ENCODE assay signal across 1 cellular context in the genomic region with DNA sequence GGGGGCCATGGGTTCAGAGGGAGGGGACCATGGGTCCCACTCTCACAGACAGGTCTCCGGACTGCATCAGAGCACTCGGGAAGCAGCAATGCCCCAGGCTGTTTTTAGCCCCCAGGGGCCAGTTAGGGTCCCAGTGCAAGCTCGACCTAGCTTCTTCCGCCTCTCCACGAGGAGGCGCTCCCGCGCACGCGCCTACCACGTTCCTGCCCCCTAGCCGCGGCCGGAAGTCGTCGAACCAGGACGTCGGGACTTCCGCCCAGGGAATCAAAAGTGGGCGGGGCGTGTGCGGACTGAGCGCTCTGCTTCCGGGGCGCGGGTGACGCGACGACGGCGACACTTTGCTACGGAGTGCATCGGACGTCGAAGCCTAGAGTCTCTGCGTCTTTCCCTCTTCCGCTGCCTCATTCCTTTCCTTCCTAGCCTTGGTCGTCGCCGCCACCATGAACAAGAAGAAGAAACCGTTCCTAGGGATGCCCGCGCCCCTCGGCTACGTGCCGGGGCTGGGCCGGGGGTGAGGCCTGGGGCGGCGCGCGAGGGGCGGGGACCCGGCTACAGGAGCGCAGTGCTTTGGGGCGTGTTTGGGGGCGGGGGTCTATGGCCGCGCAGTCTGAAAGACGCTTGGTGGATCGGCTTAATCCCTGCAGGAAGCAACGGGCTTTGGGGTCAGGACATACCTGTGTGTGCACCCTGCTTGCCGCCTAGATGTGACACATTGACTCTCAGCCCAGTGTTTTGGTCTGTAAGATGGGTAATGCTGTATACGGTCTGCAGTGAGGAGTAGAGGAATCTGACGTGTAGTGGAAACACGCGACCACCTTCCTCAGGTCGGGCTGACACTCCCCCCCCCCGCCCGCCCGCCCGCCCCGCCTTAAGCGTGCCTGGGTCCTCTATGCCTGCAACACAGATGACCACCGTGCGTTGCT.
TF ChIP-seq lines count a peak whose summit lies in the region.

A gene with protein sequence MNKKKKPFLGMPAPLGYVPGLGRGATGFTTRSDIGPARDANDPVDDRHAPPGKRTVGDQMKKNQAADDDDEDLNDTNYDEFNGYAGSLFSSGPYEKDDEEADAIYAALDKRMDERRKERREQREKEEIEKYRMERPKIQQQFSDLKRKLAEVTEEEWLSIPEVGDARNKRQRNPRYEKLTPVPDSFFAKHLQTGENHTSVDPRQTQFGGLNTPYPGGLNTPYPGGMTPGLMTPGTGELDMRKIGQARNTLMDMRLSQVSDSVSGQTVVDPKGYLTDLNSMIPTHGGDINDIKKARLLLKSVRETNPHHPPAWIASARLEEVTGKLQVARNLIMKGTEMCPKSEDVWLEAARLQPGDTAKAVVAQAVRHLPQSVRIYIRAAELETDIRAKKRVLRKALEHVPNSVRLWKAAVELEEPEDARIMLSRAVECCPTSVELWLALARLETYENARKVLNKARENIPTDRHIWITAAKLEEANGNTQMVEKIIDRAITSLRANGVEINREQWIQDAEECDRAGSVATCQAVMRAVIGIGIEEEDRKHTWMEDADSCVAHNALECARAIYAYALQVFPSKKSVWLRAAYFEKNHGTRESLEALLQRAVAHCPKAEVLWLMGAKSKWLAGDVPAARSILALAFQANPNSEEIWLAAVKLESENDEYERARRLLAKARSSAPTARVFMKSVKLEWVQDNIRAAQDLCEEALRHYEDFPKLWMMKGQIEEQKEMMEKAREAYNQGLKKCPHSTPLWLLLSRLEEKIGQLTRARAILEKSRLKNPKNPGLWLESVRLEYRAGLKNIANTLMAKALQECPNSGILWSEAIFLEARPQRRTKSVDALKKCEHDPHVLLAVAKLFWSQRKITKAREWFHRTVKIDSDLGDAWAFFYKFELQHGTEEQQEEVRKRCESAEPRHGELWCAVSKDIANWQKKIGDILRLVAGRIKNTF (plus strand): TSS at position 327 of the 923 bp plus-strand sequence. CDS start 114 bp downstream, at position 441.

TF ChIP-seq in K562, 482 proteins besides CTCF, POLR2A, EP300 and RAD21 (continued from another document and continues in another):
- TF ChIP-seq, protein P1, sequence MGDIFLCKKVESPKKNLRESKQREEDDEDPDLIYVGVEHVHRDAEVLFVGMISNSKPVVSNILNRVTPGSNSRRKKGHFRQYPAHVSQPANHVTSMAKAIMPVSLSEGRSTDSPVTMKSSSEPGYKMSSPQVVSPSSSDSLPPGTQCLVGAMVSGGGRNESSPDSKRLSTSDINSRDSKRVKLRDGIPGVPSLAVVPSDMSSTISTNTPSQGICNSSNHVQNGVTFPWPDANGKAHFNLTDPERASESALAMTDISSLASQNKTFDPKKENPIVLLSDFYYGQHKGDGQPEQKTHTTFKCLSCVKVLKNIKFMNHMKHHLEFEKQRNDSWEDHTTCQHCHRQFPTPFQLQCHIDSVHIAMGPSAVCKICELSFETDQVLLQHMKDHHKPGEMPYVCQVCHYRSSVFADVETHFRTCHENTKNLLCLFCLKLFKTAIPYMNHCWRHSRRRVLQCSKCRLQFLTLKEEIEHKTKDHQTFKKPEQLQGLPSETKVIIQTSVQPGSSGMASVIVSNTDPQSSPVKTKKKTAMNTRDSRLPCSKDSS (IDR thresholded peaks at IDR 0.05; ENCODE audit: low read depth, partially characterized antibody), result no peak
- TF ChIP-seq, protein P2, sequence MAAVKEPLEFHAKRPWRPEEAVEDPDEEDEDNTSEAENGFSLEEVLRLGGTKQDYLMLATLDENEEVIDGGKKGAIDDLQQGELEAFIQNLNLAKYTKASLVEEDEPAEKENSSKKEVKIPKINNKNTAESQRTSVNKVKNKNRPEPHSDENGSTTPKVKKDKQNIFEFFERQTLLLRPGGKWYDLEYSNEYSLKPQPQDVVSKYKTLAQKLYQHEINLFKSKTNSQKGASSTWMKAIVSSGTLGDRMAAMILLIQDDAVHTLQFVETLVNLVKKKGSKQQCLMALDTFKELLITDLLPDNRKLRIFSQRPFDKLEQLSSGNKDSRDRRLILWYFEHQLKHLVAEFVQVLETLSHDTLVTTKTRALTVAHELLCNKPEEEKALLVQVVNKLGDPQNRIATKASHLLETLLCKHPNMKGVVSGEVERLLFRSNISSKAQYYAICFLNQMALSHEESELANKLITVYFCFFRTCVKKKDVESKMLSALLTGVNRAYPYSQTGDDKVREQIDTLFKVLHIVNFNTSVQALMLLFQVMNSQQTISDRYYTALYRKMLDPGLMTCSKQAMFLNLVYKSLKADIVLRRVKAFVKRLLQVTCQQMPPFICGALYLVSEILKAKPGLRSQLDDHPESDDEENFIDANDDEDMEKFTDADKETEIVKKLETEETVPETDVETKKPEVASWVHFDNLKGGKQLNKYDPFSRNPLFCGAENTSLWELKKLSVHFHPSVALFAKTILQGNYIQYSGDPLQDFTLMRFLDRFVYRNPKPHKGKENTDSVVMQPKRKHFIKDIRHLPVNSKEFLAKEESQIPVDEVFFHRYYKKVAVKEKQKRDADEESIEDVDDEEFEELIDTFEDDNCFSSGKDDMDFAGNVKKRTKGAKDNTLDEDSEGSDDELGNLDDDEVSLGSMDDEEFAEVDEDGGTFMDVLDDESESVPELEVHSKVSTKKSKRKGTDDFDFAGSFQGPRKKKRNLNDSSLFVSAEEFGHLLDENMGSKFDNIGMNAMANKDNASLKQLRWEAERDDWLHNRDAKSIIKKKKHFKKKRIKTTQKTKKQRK (IDR thresholded peaks at IDR 0.05; ENCODE audit: borderline replicate concordance, low read depth, low read length), result no peak
- TF ChIP-seq ZNF12 (CRISPR knock-in tag; IDR thresholded peaks at IDR 0.05), result no peak
- no peak for TF ChIP-seq FOXK1 (CRISPR knock-in tag; IDR thresholded peaks at IDR 0.05; ENCODE audit: borderline replicate concordance)
- TF ChIP-seq, protein P3, sequence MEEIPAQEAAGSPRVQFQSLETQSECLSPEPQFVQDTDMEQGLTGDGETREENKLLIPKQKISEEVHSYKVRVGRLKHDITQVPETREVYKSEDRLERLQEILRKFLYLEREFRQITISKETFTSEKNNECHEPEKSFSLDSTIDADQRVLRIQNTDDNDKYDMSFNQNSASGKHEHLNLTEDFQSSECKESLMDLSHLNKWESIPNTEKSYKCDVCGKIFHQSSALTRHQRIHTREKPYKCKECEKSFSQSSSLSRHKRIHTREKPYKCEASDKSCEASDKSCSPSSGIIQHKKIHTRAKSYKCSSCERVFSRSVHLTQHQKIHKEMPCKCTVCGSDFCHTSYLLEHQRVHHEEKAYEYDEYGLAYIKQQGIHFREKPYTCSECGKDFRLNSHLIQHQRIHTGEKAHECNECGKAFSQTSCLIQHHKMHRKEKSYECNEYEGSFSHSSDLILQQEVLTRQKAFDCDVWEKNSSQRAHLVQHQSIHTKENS (CRISPR knock-in tag; IDR thresholded peaks at IDR 0.05), result no peak
- no peak for TF ChIP-seq FOS (IDR thresholded peaks at IDR 0.05; ENCODE audit: extremely low read depth, insufficient read length)
- TF ChIP-seq CEBPB (tag; IDR thresholded peaks at IDR 0.05), result no peak
- peak; percentile 81 for TF ChIP-seq KDM2B (CRISPR knock-in tag; IDR thresholded peaks at IDR 0.05)
- TF ChIP-seq ZNF354B (CRISPR knock-in tag; IDR thresholded peaks at IDR 0.05), result no peak
- no peak for TF ChIP-seq SMAD3 (CRISPR knock-in tag; conservative IDR thresholded peaks at IDR 0.05)
- TF ChIP-seq ZNF707 (CRISPR knock-in tag; conservative IDR thresholded peaks at IDR 0.05), result no peak
- TF ChIP-seq ZNF324 (CRISPR knock-in tag; IDR thresholded peaks at IDR 0.05), result no peak
- TF ChIP-seq ZNF217 (CRISPR knock-in tag; IDR thresholded peaks at IDR 0.05), result no peak
- TF ChIP-seq BACH1 (tag; IDR thresholded peaks at IDR 0.05), result no peak
- TF ChIP-seq, protein P4, sequence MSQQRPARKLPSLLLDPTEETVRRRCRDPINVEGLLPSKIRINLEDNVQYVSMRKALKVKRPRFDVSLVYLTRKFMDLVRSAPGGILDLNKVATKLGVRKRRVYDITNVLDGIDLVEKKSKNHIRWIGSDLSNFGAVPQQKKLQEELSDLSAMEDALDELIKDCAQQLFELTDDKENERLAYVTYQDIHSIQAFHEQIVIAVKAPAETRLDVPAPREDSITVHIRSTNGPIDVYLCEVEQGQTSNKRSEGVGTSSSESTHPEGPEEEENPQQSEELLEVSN (IDR thresholded peaks at IDR 0.05; ENCODE audit: borderline replicate concordance in 1 of 2, extremely low read depth in 1 of 2, insufficient read depth in 1 of 2, insufficient read length in 1 of 2, low read depth in 1 of 2, low read length in 1 of 2, poor library complexity in 1 of 2, severe bottlenecking in 1 of 2), result peak; percentile 81 to 93
- peak; percentile 79; the same call in 1 of the 2 replicates for TF ChIP-seq CBX1 (IDR thresholded peaks at IDR 0.05; ENCODE audit: low read depth)
- TF ChIP-seq KAT8 (IDR thresholded peaks at IDR 0.05; ENCODE audit: low read depth), result no peak
- TF ChIP-seq, protein P5, sequence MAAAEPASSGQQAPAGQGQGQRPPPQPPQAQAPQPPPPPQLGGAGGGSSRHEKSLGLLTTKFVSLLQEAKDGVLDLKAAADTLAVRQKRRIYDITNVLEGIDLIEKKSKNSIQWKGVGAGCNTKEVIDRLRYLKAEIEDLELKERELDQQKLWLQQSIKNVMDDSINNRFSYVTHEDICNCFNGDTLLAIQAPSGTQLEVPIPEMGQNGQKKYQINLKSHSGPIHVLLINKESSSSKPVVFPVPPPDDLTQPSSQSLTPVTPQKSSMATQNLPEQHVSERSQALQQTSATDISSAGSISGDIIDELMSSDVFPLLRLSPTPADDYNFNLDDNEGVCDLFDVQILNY (CRISPR knock-in tag; IDR thresholded peaks at IDR 0.05), result no peak; the same call in 1 of the 2 replicates
- TF ChIP-seq ERF (CRISPR knock-in tag; IDR thresholded peaks at IDR 0.05), result no peak
- TF ChIP-seq PHTF2 (CRISPR knock-in tag; IDR thresholded peaks at IDR 0.05), result no peak
- TF ChIP-seq, protein P6, sequence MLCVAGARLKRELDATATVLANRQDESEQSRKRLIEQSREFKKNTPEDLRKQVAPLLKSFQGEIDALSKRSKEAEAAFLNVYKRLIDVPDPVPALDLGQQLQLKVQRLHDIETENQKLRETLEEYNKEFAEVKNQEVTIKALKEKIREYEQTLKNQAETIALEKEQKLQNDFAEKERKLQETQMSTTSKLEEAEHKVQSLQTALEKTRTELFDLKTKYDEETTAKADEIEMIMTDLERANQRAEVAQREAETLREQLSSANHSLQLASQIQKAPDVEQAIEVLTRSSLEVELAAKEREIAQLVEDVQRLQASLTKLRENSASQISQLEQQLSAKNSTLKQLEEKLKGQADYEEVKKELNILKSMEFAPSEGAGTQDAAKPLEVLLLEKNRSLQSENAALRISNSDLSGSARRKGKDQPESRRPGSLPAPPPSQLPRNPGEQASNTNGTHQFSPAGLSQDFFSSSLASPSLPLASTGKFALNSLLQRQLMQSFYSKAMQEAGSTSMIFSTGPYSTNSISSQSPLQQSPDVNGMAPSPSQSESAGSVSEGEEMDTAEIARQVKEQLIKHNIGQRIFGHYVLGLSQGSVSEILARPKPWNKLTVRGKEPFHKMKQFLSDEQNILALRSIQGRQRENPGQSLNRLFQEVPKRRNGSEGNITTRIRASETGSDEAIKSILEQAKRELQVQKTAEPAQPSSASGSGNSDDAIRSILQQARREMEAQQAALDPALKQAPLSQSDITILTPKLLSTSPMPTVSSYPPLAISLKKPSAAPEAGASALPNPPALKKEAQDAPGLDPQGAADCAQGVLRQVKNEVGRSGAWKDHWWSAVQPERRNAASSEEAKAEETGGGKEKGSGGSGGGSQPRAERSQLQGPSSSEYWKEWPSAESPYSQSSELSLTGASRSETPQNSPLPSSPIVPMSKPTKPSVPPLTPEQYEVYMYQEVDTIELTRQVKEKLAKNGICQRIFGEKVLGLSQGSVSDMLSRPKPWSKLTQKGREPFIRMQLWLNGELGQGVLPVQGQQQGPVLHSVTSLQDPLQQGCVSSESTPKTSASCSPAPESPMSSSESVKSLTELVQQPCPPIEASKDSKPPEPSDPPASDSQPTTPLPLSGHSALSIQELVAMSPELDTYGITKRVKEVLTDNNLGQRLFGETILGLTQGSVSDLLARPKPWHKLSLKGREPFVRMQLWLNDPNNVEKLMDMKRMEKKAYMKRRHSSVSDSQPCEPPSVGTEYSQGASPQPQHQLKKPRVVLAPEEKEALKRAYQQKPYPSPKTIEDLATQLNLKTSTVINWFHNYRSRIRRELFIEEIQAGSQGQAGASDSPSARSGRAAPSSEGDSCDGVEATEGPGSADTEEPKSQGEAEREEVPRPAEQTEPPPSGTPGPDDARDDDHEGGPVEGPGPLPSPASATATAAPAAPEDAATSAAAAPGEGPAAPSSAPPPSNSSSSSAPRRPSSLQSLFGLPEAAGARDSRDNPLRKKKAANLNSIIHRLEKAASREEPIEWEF (CRISPR knock-in tag; IDR thresholded peaks at IDR 0.05), result no peak
- no peak for TF ChIP-seq MAFK (IDR thresholded peaks at IDR 0.05; ENCODE audit: low read length)
- no peak for TF ChIP-seq BCOR (IDR thresholded peaks at IDR 0.05)
- TF ChIP-seq SAFB (IDR thresholded peaks at IDR 0.05; ENCODE audit: borderline replicate concordance, low read depth, low read length), result no peak
- TF ChIP-seq, protein P7, sequence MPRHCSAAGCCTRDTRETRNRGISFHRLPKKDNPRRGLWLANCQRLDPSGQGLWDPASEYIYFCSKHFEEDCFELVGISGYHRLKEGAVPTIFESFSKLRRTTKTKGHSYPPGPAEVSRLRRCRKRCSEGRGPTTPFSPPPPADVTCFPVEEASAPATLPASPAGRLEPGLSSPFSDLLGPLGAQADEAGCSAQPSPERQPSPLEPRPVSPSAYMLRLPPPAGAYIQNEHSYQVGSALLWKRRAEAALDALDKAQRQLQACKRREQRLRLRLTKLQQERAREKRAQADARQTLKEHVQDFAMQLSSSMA (CRISPR knock-in tag; IDR thresholded peaks at IDR 0.05), result no peak
- no peak for TF ChIP-seq ZNF431 (CRISPR knock-in tag; IDR thresholded peaks at IDR 0.05)
- peak; percentile 53 for TF ChIP-seq TBP (optimal IDR thresholded peaks at IDR 0.05; ENCODE audit: low read depth, low read length)
- peak; percentile 60 for TF ChIP-seq MTA2 (IDR thresholded peaks at IDR 0.05; ENCODE audit: low read depth)
- TF ChIP-seq TOE1 (IDR thresholded peaks at IDR 0.05; ENCODE audit: borderline replicate concordance), result 0 out of 2 replicates have a peak, but pooled peaks have one; percentile 63
- peak; percentile 91; the same call in 1 of the 2 replicates for TF ChIP-seq TOE1 (CRISPR knock-in tag; IDR thresholded peaks at IDR 0.05; ENCODE audit: borderline replicate concordance, low read depth)
- TF ChIP-seq PCBP1 (IDR thresholded peaks at IDR 0.05; ENCODE audit: low read depth, low read length, poor library complexity, severe bottlenecking), result peak; percentile 42
